12 cellular contexts compared by ENCODE assay signal in genomic region chr7:47758546-47758945, GRCh38.
A peak's percentile ranks its signal among the peaks of the same experiment; 100 is the strongest.
DNase-seq lines count a peak whose midpoint lies in the region; ATAC-seq and TF ChIP-seq lines count a peak whose summit lies in the region.
"Had no signal": no experiment of that assay in that cellular context is flagged by ENCODE, and none has a peak within 500 bp of the region (broad histone marks: within the 10 kb centered on the region; RNA-seq: fewer than 3 reads in every experiment).

No MANE protein-coding gene starts in this region.

- no peaks in the 10 kb centered on the region for H3K36me3 Mint-ChIP-seq in mesothelial cell of epicardium
- no peaks in the 10 kb centered on the region for H3K36me3 Mint-ChIP-seq in activated T-cell treated with anti-CD3 and anti-CD28 coated beads, Interleukin-2, amount 50 U/mL, for 4 hours (ENCODE audit: insufficient read depth)
- H3K36me3 Mint-ChIP-seq: immature natural killer cell had no signal

- H3K9me3 ChIP-seq in transverse colon, result no peaks in the 10 kb centered on the region
- no peaks in the 10 kb centered on the region for H3K9me3 ChIP-seq in mucosa of descending colon
- H3K9me3 ChIP-seq: ovary had no signal

- H3K4me1 Mint-ChIP-seq in mesothelial cell of epicardium, result peaks cover 37% of the 10 kb centered on the region
- no peaks in the 10 kb centered on the region for H3K4me1 Mint-ChIP-seq in activated T-cell treated with anti-CD3 and anti-CD28 coated beads, Interleukin-2, amount 50 U/mL, for 4 hours (ENCODE audit: low read depth)
- H3K4me1 Mint-ChIP-seq: immature natural killer cell had no signal

- H3K9me3 Mint-ChIP-seq in mesothelial cell of epicardium, result peaks cover 4% of the 10 kb centered on the region
- H3K9me3 Mint-ChIP-seq in activated T-cell treated with anti-CD3 and anti-CD28 coated beads, Interleukin-2, amount 50 U/mL, for 4 hours, result no peaks in the 10 kb centered on the region
- H3K9me3 Mint-ChIP-seq: immature natural killer cell had no signal

- ATAC-seq in GM19395 (IDR thresholded peaks at IDR 0.05; ENCODE audit: unreplicated experiment) (no peak), GM19455 (IDR thresholded peaks at IDR 0.05; ENCODE audit: unreplicated experiment) (no peak), mucosa of descending colon (no peak)
- ATAC-seq in activated T-cell treated with anti-CD3 and anti-CD28 coated beads, Interleukin-2, amount 50 U/mL, for 4 hours, result no peak

- H3K27me3 Mint-ChIP-seq in mesothelial cell of epicardium (ENCODE audit: low read depth), result no peaks in the 10 kb centered on the region
- peaks cover 1% of the 10 kb centered on the region for H3K27me3 Mint-ChIP-seq in activated T-cell treated with anti-CD3 and anti-CD28 coated beads, Interleukin-2, amount 50 U/mL, for 4 hours (ENCODE audit: low read depth)

- TF ChIP-seq EP300 in transverse colon (IDR thresholded peaks at IDR 0.05; ENCODE audit: low read depth), result no peak

- intact Hi-C loops in transverse colon (cut with DNase I; ENCODE audit: low total_unique reads), result no loop called here
- intact Hi-C loops in mucosa of descending colon (cut with DNase I, micrococcal nuclease), result no loop called here

- 80 to 83% methylated on average over 1 to 2 of the region's 2 CpGs for WGBS in transverse colon (ENCODE audit: low coverage in 1 of 2), 2 donors

- H3K4me1 ChIP-seq in transverse colon (peaks cover 8 to 10% (median 10%) of the 10 kb centered on the region in 4 donors), mucosa of descending colon (ENCODE audit: low read depth) (no peaks in the 10 kb centered on the region)

- no peak for TF ChIP-seq POLR2A in transverse colon (IDR thresholded peaks at IDR 0.05)

- peak overlapping the region; percentile 85 for H3K27ac ChIP-seq in cingulate gyrus (ENCODE audit: low read depth, low read length)
- H3K27ac ChIP-seq in transverse colon, result peak overlapping the region; percentile 22 to 47 (median 40)

- TF ChIP-seq CTCF in mesothelial cell of epicardium (IDR thresholded peaks at IDR 0.05; ENCODE audit: unreplicated experiment) (no peak), transverse colon (IDR thresholded peaks at IDR 0.05) (no peak), mucosa of descending colon (IDR thresholded peaks at IDR 0.05) (no peak)

- DNase-seq in NCI-H69 (lab: John Stamatoyannopoulos, UW), result peak; percentile 31
- no peak for DNase-seq in mesothelial cell of epicardium (ENCODE audit: low spot score in 2 of 2, unreplicated experiment in 2 of 2)
- no peak for DNase-seq in transverse colon
- no peak for DNase-seq in activated T-cell treated with anti-CD3 and anti-CD28 coated beads, Interleukin-2, amount 50 U/mL, for 4 hours
- no peak for DNase-seq in mucosa of descending colon
- DNase-seq: effector CD4-positive, alpha-beta T cell; immature natural killer cell; NCI-H2029 treated with DMSO at 0.1 percent for 48 hours had no signal

- in situ Hi-C loops in transverse colon (cut with MboI; ENCODE audit: low pct_ligation_motif_present in 1 of 4, low pct_unique_long_range_greater_than_20kb in 1 of 4, low sequenced_read_pairs in 3 of 4), result no loop called here

- H3K36me3 ChIP-seq in transverse colon, result no peaks in the 10 kb centered on the region
- no peaks in the 10 kb centered on the region for H3K36me3 ChIP-seq in mucosa of descending colon (ENCODE audit: low read depth)
- H3K36me3 ChIP-seq: ovary had no signal

- H3K4me3 Mint-ChIP-seq in mesothelial cell of epicardium, result no peak overlapping the region
- no peak overlapping the region for H3K4me3 Mint-ChIP-seq in activated T-cell treated with anti-CD3 and anti-CD28 coated beads, Interleukin-2, amount 50 U/mL, for 4 hours
- H3K4me3 Mint-ChIP-seq: immature natural killer cell had no signal

- H3K27me3 ChIP-seq in transverse colon, result no peaks in the 10 kb centered on the region
- H3K27me3 ChIP-seq: ovary had no signal

- peak overlapping the region; percentile 95 for H3K27ac Mint-ChIP-seq in mesothelial cell of epicardium
- H3K27ac Mint-ChIP-seq: immature natural killer cell had no signal

- no peak overlapping the region for H3K4me3 ChIP-seq in transverse colon
- no peak overlapping the region for H3K4me3 ChIP-seq in mucosa of descending colon
- H3K4me3 ChIP-seq: ovary had no signal
